Comparison of ENCODE assay signal across 9 cellular contexts in the genomic region with DNA sequence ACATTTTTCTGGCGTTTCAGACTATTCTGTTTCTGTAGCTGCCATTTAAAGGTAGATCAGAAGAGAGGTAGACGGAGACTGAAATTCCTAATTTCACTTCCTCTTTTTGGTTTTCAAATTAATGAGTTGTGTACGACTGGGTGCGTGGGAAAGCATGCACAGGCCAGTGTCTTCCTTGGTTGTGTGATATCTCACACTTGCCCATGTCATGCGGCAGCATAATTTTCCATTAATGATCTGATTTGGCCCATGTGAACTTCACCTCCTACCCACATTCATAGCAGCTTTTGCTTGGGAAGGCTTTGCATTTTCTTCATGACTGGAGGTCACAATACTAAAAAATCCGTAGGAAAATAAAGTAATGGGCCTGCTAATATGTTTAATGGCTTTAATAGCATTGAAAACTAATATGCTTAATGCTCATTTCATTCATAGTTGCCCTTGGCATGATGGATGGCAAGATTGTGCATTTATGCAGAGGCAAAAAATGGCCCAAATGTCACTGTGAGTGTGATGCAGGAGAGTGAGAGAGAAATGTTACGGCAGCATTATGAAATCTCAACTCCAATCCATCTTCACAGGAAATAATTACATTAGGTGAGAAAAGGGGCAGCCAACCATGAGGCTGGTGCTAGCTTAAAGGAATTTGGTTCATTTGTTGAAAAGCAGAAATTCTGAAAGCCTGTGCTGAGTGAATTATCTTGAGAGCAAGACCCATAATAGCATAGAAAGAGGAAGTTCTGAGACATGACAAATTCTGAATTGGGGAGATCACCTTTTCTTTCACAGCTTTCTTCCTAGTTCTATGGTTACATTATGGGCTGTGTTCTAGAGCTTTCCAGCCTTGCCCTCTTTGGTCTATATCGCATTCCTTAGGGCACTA.
DNase-seq lines count a peak whose midpoint lies in the region; ATAC-seq and TF ChIP-seq lines count a peak whose summit lies in the region.
"Had no signal": no experiment of that assay in that cellular context is flagged by ENCODE, and none has a peak within 500 bp of the region (broad histone marks: within the 10 kb centered on the region; RNA-seq: fewer than 3 reads in every experiment).

No MANE protein-coding gene starts in this region.

- H3K27ac Mint-ChIP-seq in IgD-negative memory B cell (peak overlapping the region; percentile 63 to 94 (median 89)), naive B cell (peak overlapping the region; percentile 78 to 93 (median 86))

- H3K9me3 Mint-ChIP-seq in IgD-negative memory B cell (peaks cover 0 to 7% (median 0%) of the 10 kb centered on the region in 3 donors), naive B cell (peaks cover 5 to 16% (median 12%) of the 10 kb centered on the region in 7 donors)

- H3K4me3 Mint-ChIP-seq in IgD-negative memory B cell (peak overlapping the region; percentile 14 to 88 (median 72)), naive B cell (peak overlapping the region; percentile 1 to 77 (median 70))

- H3K27me3 Mint-ChIP-seq in IgD-negative memory B cell (no peaks in the 10 kb centered on the region), naive B cell (no peaks in the 10 kb centered on the region)

- H3K36me3 Mint-ChIP-seq in IgD-negative memory B cell (no peaks in the 10 kb centered on the region), naive B cell (peaks cover 0 to 16% of the 10 kb centered on the region in 2 donors)

- H3K4me1 Mint-ChIP-seq in IgD-negative memory B cell (peaks cover 26 to 37% (median 32%) of the 10 kb centered on the region in 3 donors), naive B cell (peaks cover 33 to 68% (median 41%) of the 10 kb centered on the region in 3 donors)

- peak; percentile 72 for DNase-seq in naive B cell
- no peak for DNase-seq in mesenteric fat pad (ENCODE audit: low spot score)
- DNase-seq in T1000 (lab: John Stamatoyannopoulos, UW), result no peak
- no peak for DNase-seq in activated effector memory CD4-positive, alpha-beta T cell treated with anti-CD3 and anti-CD28 coated beads, Interleukin-2, amount 50 U/mL, for 16 hours
- no peak for DNase-seq in erythroblast (lab: John Stamatoyannopoulos, UW)
- DNase-seq: stimulated activated CD8-positive, alpha-beta memory T cell treated with anti-CD3 and anti-CD28 coated beads, Interleukin-4, amount 100 ng/mL, for 48 hours had no signal

- ATAC-seq in GM19035 (IDR thresholded peaks at IDR 0.05; ENCODE audit: unreplicated experiment) (peak; percentile 80), HG02763 (IDR thresholded peaks at IDR 0.05; ENCODE audit: unreplicated experiment) (peak; percentile 90), naive B cell (ENCODE audit: low read depth in 2 of 2) (peak; percentile 81 to 83)

- no peak for TF ChIP-seq POLR2A in erythroblast (IDR thresholded peaks at IDR 0.05; ENCODE audit: low read length)
